In genomic region chr4:119040261-119040660, GRCh38 we compare ENCODE assay signal across 14 cellular contexts.
DNase-seq lines count a peak whose midpoint lies in the region; ATAC-seq, FAIRE-seq and TF ChIP-seq lines count a peak whose summit lies in the region.
"Had no signal": no experiment of that assay in that cellular context is flagged by ENCODE, and none has a peak within 500 bp of the region (broad histone marks: within the 10 kb centered on the region; RNA-seq: fewer than 3 reads in every experiment).

No MANE protein-coding gene starts in this region.

- TF ChIP-seq EP300 in ovary (IDR thresholded peaks at IDR 0.05), result no peak

- intact Hi-C loops in ovary (cut with DNase I), result loop anchor here in 2 of 4 donors (5.0 to 10.0 kb wide), 3 partner anchors 175 to 247 kb away; partner anchors contain the start of gene USP53 (in 1 of the 2)

- WGBS in ovary, 3 donors, result 17 to 37% (median 29%) methylated on average over 3 of the region's 3 CpGs

- H3K4me1 Mint-ChIP-seq in HFFc6 (ENCODE audit: low read depth), result peaks cover 100% of the 10 kb centered on the region
- H3K4me1 Mint-ChIP-seq in natural killer cell treated with Interleukin-12 subunit alpha and Interleukin-12 subunit beta and Interleukin-15 and Interleukin-18, amount 100 ng/mL, for 72 hours (ENCODE audit: low read depth in 2 of 2), result no peaks in the 10 kb centered on the region

- TF ChIP-seq CTCF in HFFc6 (IDR thresholded peaks at IDR 0.05) (no peak), GM10266 (IDR thresholded peaks at IDR 0.05; ENCODE audit: control insufficient read depth, insufficient read depth, low read depth, missing control alignments) (no peak), ovary (IDR thresholded peaks at IDR 0.05) (no peak)

- ATAC-seq in GM21619 (IDR thresholded peaks at IDR 0.05; ENCODE audit: unreplicated experiment), result no peak
- ATAC-seq in natural killer cell treated with Interleukin-12 subunit alpha and Interleukin-12 subunit beta and Interleukin-15 and Interleukin-18, amount 100 ng/mL, for 72 hours, result no peak
- ATAC-seq: naive thymus-derived CD8-positive, alpha-beta T cell; T-helper 17 cell had no signal

- peak; percentile 53 for FAIRE-seq in colon (lab: Jason Lieb, UNC)

- no peak for TF ChIP-seq POLR2A in ovary (IDR thresholded peaks at IDR 0.05)

- H3K4me3 ChIP-seq in mucosa of rectum (ENCODE audit: low read length in 2 of 2) (no peak overlapping the region), ovary (no peak overlapping the region)

- no peak for DNase-seq in HFFc6
- DNase-seq in GM10266 (ENCODE audit: extremely low spot score), result no peak
- DNase-seq in ovary, result no peak
- DNase-seq in natural killer cell treated with Interleukin-12 subunit alpha and Interleukin-12 subunit beta and Interleukin-15 and Interleukin-18, amount 100 ng/mL, for 72 hours (ENCODE audit: low spot score), result no peak
- DNase-seq: activated CD4-positive, alpha-beta T cell treated with anti-CD3 and anti-CD28 coated beads, Interleukin-2, amount 50 U/mL, for 1 hour; CD4-positive, CD25-positive, alpha-beta regulatory T cell; GDM1; naive thymus-derived CD8-positive, alpha-beta T cell; NCI-H2171 treated with DMSO at 0.1 percent for 48 hours; T-helper 17 cell had no signal

- H3K36me3 ChIP-seq in mucosa of rectum (ENCODE audit: control insufficient read depth in 2 of 2, insufficient read depth in 2 of 2, low read length in 2 of 2) (no peaks in the 10 kb centered on the region), ovary (no peaks in the 10 kb centered on the region)

- no peaks in the 10 kb centered on the region for H3K9me3 ChIP-seq in mucosa of rectum (ENCODE audit: control insufficient read depth in 2 of 2, low read length in 2 of 2)
- no peaks in the 10 kb centered on the region for H3K9me3 ChIP-seq in ovary

- peaks cover 9 to 12% of the 10 kb centered on the region in 2 donors for H3K4me1 ChIP-seq in mucosa of rectum (ENCODE audit: control insufficient read depth in 2 of 2, insufficient read depth in 2 of 2, low read length in 2 of 2)
- peaks cover 16% of the 10 kb centered on the region for H3K4me1 ChIP-seq in ovary (ENCODE audit: insufficient read depth)

- no peaks in the 10 kb centered on the region for H3K9me3 Mint-ChIP-seq in HFFc6
- H3K9me3 Mint-ChIP-seq in natural killer cell treated with Interleukin-12 subunit alpha and Interleukin-12 subunit beta and Interleukin-15 and Interleukin-18, amount 100 ng/mL, for 72 hours, result no peaks in the 10 kb centered on the region
- H3K9me3 Mint-ChIP-seq: CD4-positive, CD25-positive, alpha-beta regulatory T cell; naive thymus-derived CD8-positive, alpha-beta T cell had no signal

- H3K9ac ChIP-seq in mucosa of rectum (ENCODE audit: low read depth in 1 of 2, low read length in 2 of 2), result no peak overlapping the region

- H3K27ac ChIP-seq in mucosa of rectum (ENCODE audit: low read depth in 2 of 2, low read length in 2 of 2), result peak overlapping the region; percentile 53 to 60
- H3K27ac ChIP-seq in temporal lobe (ENCODE audit: low read depth, low read length), result peak overlapping the region; percentile 38
- H3K27ac ChIP-seq in ovary, result peak overlapping the region in 1 of 2 donors; percentile 64

- H3K36me3 Mint-ChIP-seq in HFFc6 (ENCODE audit: low read depth), result no peaks in the 10 kb centered on the region
- H3K36me3 Mint-ChIP-seq in natural killer cell treated with Interleukin-12 subunit alpha and Interleukin-12 subunit beta and Interleukin-15 and Interleukin-18, amount 100 ng/mL, for 72 hours, result no peaks in the 10 kb centered on the region
- H3K36me3 Mint-ChIP-seq: CD4-positive, CD25-positive, alpha-beta regulatory T cell; naive thymus-derived CD8-positive, alpha-beta T cell had no signal

- H3K27ac Mint-ChIP-seq in HFFc6, result peak overlapping the region; percentile 95
- H3K27ac Mint-ChIP-seq in natural killer cell treated with Interleukin-12 subunit alpha and Interleukin-12 subunit beta and Interleukin-15 and Interleukin-18, amount 100 ng/mL, for 72 hours, result no peak overlapping the region
- H3K27ac Mint-ChIP-seq: CD4-positive, CD25-positive, alpha-beta regulatory T cell; T-helper 17 cell had no signal

- no peaks in the 10 kb centered on the region for H3K27me3 Mint-ChIP-seq in HFFc6 (ENCODE audit: insufficient read depth)
- peaks cover 0 to 2% of the 10 kb centered on the region in 2 donors for H3K27me3 Mint-ChIP-seq in natural killer cell treated with Interleukin-12 subunit alpha and Interleukin-12 subunit beta and Interleukin-15 and Interleukin-18, amount 100 ng/mL, for 72 hours
- H3K27me3 Mint-ChIP-seq: T-helper 17 cell had no signal

- H3K4me3 Mint-ChIP-seq in HFFc6, result peak overlapping the region; percentile 77
- H3K4me3 Mint-ChIP-seq in natural killer cell treated with Interleukin-12 subunit alpha and Interleukin-12 subunit beta and Interleukin-15 and Interleukin-18, amount 100 ng/mL, for 72 hours, result no peak overlapping the region
- H3K4me3 Mint-ChIP-seq: CD4-positive, CD25-positive, alpha-beta regulatory T cell; naive thymus-derived CD8-positive, alpha-beta T cell; T-helper 17 cell had no signal

- H3K27me3 ChIP-seq in mucosa of rectum (ENCODE audit: control insufficient read depth in 2 of 2, insufficient read depth in 2 of 2, low read length in 2 of 2) (no peaks in the 10 kb centered on the region), ovary (no peaks in the 10 kb centered on the region)
